ENCODE assay signal across 8 cellular contexts in the genomic region with DNA sequence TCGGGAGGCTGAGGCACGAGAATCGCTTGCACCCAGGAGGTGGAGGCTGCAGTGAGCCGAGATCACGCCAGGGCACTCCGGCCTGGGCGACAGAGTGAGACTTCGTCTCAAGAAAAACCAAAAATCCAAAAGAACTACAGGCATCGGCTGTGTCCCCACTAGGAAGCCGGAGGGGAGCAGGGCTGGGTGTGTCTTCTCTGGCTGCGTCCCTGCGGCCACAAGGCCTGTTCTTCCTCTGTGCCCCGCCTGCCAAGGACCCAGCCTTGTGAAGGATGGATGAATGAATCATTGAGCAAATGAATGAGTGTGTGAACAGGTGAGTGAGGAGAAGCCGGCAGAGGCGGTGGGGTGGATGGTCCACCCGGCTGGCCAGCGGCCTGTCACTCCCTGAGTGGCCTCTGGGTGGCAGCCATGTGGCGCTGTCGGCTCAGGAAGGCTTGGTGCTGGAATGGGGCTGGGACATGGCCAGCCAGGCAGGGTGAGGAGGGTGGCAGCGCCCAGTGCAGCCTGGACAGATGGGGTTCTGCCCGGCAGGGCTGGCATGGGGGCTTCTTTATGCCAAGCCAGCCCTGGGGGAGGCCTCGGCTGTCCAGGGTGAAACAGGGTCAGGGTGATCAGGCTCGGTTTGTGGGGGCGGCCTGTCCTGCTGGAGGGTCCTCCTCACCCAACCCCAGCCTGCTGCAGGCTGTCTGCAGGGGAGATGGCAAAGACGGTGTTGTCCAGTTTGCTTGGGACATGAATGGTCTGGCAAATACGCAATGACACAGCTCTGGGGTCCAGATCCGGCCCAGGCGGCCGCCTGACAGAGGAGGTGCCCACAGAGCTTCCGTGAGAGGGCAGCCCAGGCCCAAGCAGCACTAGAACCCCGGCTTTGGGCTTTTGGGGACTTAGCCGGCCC. TPM values are rescaled to one million over a fixed set of nuclear protein-coding genes. Genes with fewer than 3 reads are reported as not detected.
DNase-seq lines count a peak whose midpoint lies in the region; ATAC-seq and TF ChIP-seq lines count a peak whose summit lies in the region.

No MANE protein-coding gene starts in this region.

- H3K36me3 ChIP-seq in SK-N-MC (ENCODE audit: insufficient read depth, low read length) = no peaks in the 10 kb centered on the region

- no peak for TF ChIP-seq POLR2A in NB4 (IDR thresholded peaks at IDR 0.05; ENCODE audit: extremely low read depth, insufficient read length)

- no peak overlapping the region for H3K9ac ChIP-seq in SK-N-MC (ENCODE audit: insufficient read length)

- peak; percentile 95 for TF ChIP-seq CTCF in GM12873 (IDR thresholded peaks at IDR 0.05; ENCODE audit: insufficient read depth, low read depth, low read length, missing control alignments)
- peak; percentile 83 for TF ChIP-seq CTCF in NB4 (IDR thresholded peaks at IDR 0.05; ENCODE audit: low read depth, low read length)
- TF ChIP-seq CTCF in glutamatergic neuron (IDR thresholded peaks at IDR 0.05; ENCODE audit: partially characterized antibody, unreplicated experiment) = peak; percentile 89

- peaks cover 4% of the 10 kb centered on the region for H3K9me3 Mint-ChIP-seq in glutamatergic neuron (ENCODE audit: unreplicated experiment)

- H3K4me3 Mint-ChIP-seq in glutamatergic neuron (ENCODE audit: unreplicated experiment) = no peak overlapping the region

- H3K4me1 Mint-ChIP-seq in glutamatergic neuron (ENCODE audit: low read depth, unreplicated experiment) = peaks cover 6% of the 10 kb centered on the region

- peak overlapping the region; percentile 97 for H3K27ac ChIP-seq in SK-N-MC

- ATAC-seq in GM18870 (IDR thresholded peaks at IDR 0.05; ENCODE audit: unreplicated experiment) (no peak), GM18498 (IDR thresholded peaks at IDR 0.05; ENCODE audit: unreplicated experiment) (no peak)

- no peaks in the 10 kb centered on the region for H3K36me3 Mint-ChIP-seq in glutamatergic neuron (ENCODE audit: unreplicated experiment)

- DNase-seq in NB4 (ENCODE audit: low read depth) = peak; percentile 80
- DNase-seq in SK-N-MC (ENCODE audit: low read depth, low spot score) = no peak
- DNase-seq in activated naive CD4-positive, alpha-beta T cell treated with anti-CD3 and anti-CD28 coated beads, Interleukin-2, amount 50 U/mL, for 16 hours = peak; percentile 65
- DNase-seq in glutamatergic neuron = peak; percentile 90
- DNase-seq in pons (ENCODE audit: low spot score) = peak; percentile 71

- H3K27ac Mint-ChIP-seq in glutamatergic neuron (ENCODE audit: unreplicated experiment) = peak overlapping the region; percentile 43

- no peaks in the 10 kb centered on the region for H3K27me3 Mint-ChIP-seq in glutamatergic neuron (ENCODE audit: unreplicated experiment)

- H3K4me3 ChIP-seq in NB4 (ENCODE audit: low read depth, low read length) (no peak overlapping the region), SK-N-MC (no peak overlapping the region)

- H3K9me3 ChIP-seq in SK-N-MC (ENCODE audit: low read depth, low read length) = no peaks in the 10 kb centered on the region

RNA-seq across cellular contexts. Expression of gene SLC25A10, which starts 21.7 kb away (rescaled TPM):
- 60.8 TPM for total RNA-seq in glutamatergic neuron (ENCODE audit: unreplicated experiment)

RNA-seq across cellular contexts. Expression of gene MRPL12, which starts 30.6 kb away (rescaled TPM):
- 57.7 TPM for total RNA-seq in glutamatergic neuron (ENCODE audit: unreplicated experiment)

RNA-seq across cellular contexts. Expression of gene HGS, which starts 49.9 kb away (rescaled TPM):
- total RNA-seq in glutamatergic neuron (ENCODE audit: unreplicated experiment) = 167 TPM

RNA-seq across cellular contexts. Expression of gene ARL16, which starts 50.2 kb away (rescaled TPM):
- 55.2 TPM for total RNA-seq in glutamatergic neuron (ENCODE audit: unreplicated experiment)
